1 cellular context compared by ENCODE assay signal in genomic region chr6:43770417-43771209, GRCh38.
TF ChIP-seq lines count a peak whose summit lies in the region.

No MANE protein-coding gene starts in this region.

TF ChIP-seq in HepG2, 621 proteins besides CTCF, POLR2A, EP300 and RAD21 (continued from another document):
- TF ChIP-seq, protein P1, sequence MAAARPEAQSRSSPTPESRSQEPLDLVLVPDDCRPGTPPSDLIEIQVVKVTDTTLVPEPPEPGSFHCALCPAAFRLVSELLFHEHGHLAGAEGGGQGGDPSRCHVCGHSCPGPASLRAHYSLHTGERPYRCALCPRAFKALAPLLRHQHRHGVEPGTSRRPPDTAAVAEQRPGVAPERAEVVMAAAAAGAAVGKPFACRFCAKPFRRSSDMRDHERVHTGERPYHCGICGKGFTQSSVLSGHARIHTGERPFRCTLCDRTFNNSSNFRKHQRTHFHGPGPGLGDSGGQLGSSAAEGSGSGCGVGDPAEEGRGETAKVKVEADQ (CRISPR knock-in tag; IDR thresholded peaks at IDR 0.05; ENCODE audit: borderline replicate concordance): peak; percentile 19; the same call in 1 of the 2 replicates
- TF ChIP-seq ZBTB7A (CRISPR knock-in tag; IDR thresholded peaks at IDR 0.05) (0 out of 2 replicates have a peak, but pooled peaks have one; percentile 61), XBP1 (CRISPR knock-in tag; IDR thresholded peaks at IDR 0.05) (no peak), MAF1 (CRISPR knock-in tag; IDR thresholded peaks at IDR 0.05; ENCODE audit: borderline replicate concordance) (no peak), DNMT3B (CRISPR knock-in tag; conservative IDR thresholded peaks at IDR 0.05) (0 out of 2 replicates have a peak, but pooled peaks have one; percentile 18), DNMT1 (CRISPR knock-in tag; IDR thresholded peaks at IDR 0.05) (peak; percentile 9; the same call in 1 of the 2 replicates), ZNF296 (CRISPR knock-in tag; conservative IDR thresholded peaks at IDR 0.05) (0 out of 2 replicates have a peak, but pooled peaks have one; percentile 16), DZIP1 (CRISPR knock-in tag; IDR thresholded peaks at IDR 0.05) (no peak), RBM39 (IDR thresholded peaks at IDR 0.05; ENCODE audit: low read depth, low read length, poor library complexity, severe bottlenecking) (peak; percentile 18), KDM4B (CRISPR knock-in tag; IDR thresholded peaks at IDR 0.05) (no peak), PAF1 (CRISPR knock-in tag; IDR thresholded peaks at IDR 0.05) (no peak), ZNF431 (CRISPR knock-in tag; IDR thresholded peaks at IDR 0.05; ENCODE audit: borderline replicate concordance, low read depth) (0 out of 2 replicates have a peak, but pooled peaks have one; percentile 13), RFXAP (CRISPR knock-in tag; IDR thresholded peaks at IDR 0.05; ENCODE audit: borderline replicate concordance) (no peak), ZNF7 (CRISPR knock-in tag; IDR thresholded peaks at IDR 0.05) (no peak), DPF2 (CRISPR knock-in tag; IDR thresholded peaks at IDR 0.05; ENCODE audit: borderline replicate concordance, low read depth) (no peak), ZNF468 (CRISPR knock-in tag; IDR thresholded peaks at IDR 0.05) (no peak), TOPORS (CRISPR knock-in tag; IDR thresholded peaks at IDR 0.05) (0 out of 2 replicates have a peak, but pooled peaks have one; percentile 4), MZF1 (CRISPR knock-in tag; IDR thresholded peaks at IDR 0.05; ENCODE audit: borderline replicate concordance) (no peak), ATF5 (CRISPR knock-in tag; IDR thresholded peaks at IDR 0.05; ENCODE audit: low read depth) (peak; percentile 15; the same call in 1 of the 2 replicates), ZFP37 (CRISPR knock-in tag; IDR thresholded peaks at IDR 0.05; ENCODE audit: borderline replicate concordance) (no peak)
- TF ChIP-seq, protein P2, sequence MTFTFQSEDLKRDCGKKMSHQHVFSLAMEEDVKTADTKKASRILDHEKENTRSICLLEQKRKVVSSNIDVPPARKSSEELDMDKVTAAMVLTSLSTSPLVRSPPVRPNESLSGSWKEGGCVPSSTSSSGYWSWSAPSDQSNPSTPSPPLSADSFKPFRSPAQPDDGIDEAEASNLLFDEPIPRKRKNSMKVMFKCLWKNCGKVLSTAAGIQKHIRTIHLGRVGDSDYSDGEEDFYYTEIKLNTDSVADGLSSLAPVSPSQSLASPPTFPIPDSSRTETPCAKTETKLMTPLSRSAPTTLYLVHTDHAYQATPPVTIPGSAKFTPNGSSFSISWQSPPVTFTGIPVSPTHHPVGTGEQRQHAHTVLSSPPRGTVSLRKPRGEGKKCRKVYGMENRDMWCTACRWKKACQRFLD (CRISPR knock-in tag; IDR thresholded peaks at IDR 0.05; ENCODE audit: borderline replicate concordance): no peak
- TF ChIP-seq, protein P3, sequence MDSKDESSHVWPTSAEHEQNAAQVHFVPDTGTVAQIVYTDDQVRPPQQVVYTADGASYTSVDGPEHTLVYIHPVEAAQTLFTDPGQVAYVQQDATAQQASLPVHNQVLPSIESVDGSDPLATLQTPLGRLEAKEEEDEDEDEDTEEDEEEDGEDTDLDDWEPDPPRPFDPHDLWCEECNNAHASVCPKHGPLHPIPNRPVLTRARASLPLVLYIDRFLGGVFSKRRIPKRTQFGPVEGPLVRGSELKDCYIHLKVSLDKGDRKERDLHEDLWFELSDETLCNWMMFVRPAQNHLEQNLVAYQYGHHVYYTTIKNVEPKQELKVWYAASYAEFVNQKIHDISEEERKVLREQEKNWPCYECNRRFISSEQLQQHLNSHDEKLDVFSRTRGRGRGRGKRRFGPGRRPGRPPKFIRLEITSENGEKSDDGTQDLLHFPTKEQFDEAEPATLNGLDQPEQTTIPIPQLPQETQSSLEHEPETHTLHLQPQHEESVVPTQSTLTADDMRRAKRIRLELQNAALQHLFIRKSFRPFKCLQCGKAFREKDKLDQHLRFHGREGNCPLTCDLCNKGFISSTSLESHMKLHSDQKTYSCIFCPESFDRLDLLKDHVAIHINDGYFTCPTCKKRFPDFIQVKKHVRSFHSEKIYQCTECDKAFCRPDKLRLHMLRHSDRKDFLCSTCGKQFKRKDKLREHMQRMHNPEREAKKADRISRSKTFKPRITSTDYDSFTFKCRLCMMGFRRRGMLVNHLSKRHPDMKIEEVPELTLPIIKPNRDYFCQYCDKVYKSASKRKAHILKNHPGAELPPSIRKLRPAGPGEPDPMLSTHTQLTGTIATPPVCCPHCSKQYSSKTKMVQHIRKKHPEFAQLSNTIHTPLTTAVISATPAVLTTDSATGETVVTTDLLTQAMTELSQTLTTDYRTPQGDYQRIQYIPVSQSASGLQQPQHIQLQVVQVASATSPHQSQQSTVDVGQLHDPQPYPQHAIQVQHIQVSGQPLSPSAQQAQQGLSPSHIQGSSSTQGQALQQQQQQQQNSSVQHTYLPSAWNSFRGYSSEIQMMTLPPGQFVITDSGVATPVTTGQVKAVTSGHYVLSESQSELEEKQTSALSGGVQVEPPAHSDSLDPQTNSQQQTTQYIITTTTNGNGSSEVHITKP (CRISPR knock-in tag; IDR thresholded peaks at IDR 0.05; ENCODE audit: low read depth): no peak
